In genomic region chr9:126304946-126305370, GRCh38 we compare ENCODE assay signal across 1 cellular context.
TF ChIP-seq lines count a peak whose summit lies in the region.

No MANE protein-coding gene starts in this region.

TF ChIP-seq in HepG2, 621 proteins besides CTCF, POLR2A, EP300 and RAD21:
- TF ChIP-seq ZBTB40 (IDR thresholded peaks at IDR 0.05) (no peak), ZBTB40 (CRISPR knock-in tag; IDR thresholded peaks at IDR 0.05) (no peak), CERS6 (CRISPR knock-in tag; IDR thresholded peaks at IDR 0.05) (no peak), KIAA2018 (CRISPR knock-in tag; IDR thresholded peaks at IDR 0.05; ENCODE audit: borderline replicate concordance) (no peak), ZNF292 (CRISPR knock-in tag; IDR thresholded peaks at IDR 0.05; ENCODE audit: borderline replicate concordance, low read depth) (no peak), ZNF556 (CRISPR knock-in tag; IDR thresholded peaks at IDR 0.05; ENCODE audit: borderline replicate concordance) (no peak), POLR2AphosphoS5 (IDR thresholded peaks at IDR 0.05; ENCODE audit: low read depth, low read length) (no peak), CC2D1A (CRISPR knock-in tag; IDR thresholded peaks at IDR 0.05) (no peak), ZNF569 (CRISPR knock-in tag; IDR thresholded peaks at IDR 0.05; ENCODE audit: borderline replicate concordance) (no peak), RBM22 (optimal IDR thresholded peaks at IDR 0.05; ENCODE audit: low read length) (no peak), TGIF2 (CRISPR knock-in tag; IDR thresholded peaks at IDR 0.05) (no peak), RNF2 (conservative IDR thresholded peaks at IDR 0.05; ENCODE audit: low read depth) (no peak), AHDC1 (CRISPR knock-in tag; IDR thresholded peaks at IDR 0.05; ENCODE audit: borderline replicate concordance) (no peak), RORA (CRISPR knock-in tag; IDR thresholded peaks at IDR 0.05) (no peak)
TF ChIP-seq in HepG2: peak in this region for 0.
